In genomic region chr19:55605207-55605636, GRCh38 we compare ENCODE assay signal across 8 cellular contexts. TPM values are rescaled to one million over a fixed set of nuclear protein-coding genes. Genes with fewer than 3 reads are reported as not detected.
DNase-seq lines count a peak whose midpoint lies in the region; ATAC-seq, FAIRE-seq and TF ChIP-seq lines count a peak whose summit lies in the region.

No MANE protein-coding gene starts in this region.

- H3K9me3 ChIP-seq in pancreas (no peaks in the 10 kb centered on the region), thyroid gland (no peaks in the 10 kb centered on the region)

- peaks cover 2% of the 10 kb centered on the region for H3K36me3 Mint-ChIP-seq in activated naive CD8-positive, alpha-beta T cell

- DNase-seq in NCI-H1105 treated with DMSO at 0.1 percent for 48 hours (lab: John Stamatoyannopoulos, UW) (peak; percentile 98), SKM-1 (lab: John Stamatoyannopoulos, UW; ENCODE audit: unreplicated experiment) (peak; percentile 61), Right ventricle myocardium inferior (ENCODE audit: missing footprints) (peak; percentile 98), pancreas (peak; percentile 95 to 99 (median 97)), thyroid gland (peak; percentile 98 to 99)

- H3K27me3 Mint-ChIP-seq in activated naive CD8-positive, alpha-beta T cell: no peaks in the 10 kb centered on the region

- H3K4me3 ChIP-seq in pancreas: peak overlapping the region; percentile 71 to 89 (median 79)
- peak overlapping the region in 2 of 3 donors; percentile 66 to 95 for H3K4me3 ChIP-seq in thyroid gland (replicated peaks in 1 of 3)

- no peaks in the 10 kb centered on the region for H3K36me3 ChIP-seq in pancreas
- no peaks in the 10 kb centered on the region for H3K36me3 ChIP-seq in thyroid gland

- intact Hi-C loops in Right ventricle myocardium inferior (cut with DNase I) (loop anchor here (10.0 kb wide), 1 partner anchor 220 kb away; the partner anchor contains the start of genes RPL28 and TMEM238), pancreas (cut with DNase I) (loop anchor here in 1 of 3 donors (5.0 kb wide), 1 partner anchor 88 kb away; no protein-coding TSS in a partner anchor), thyroid gland (cut with DNase I) (loop anchor here (5.0 kb wide), 1 partner anchor 88 kb away; no protein-coding TSS in a partner anchor)

- peak overlapping the region; percentile 94 for H3K27ac Mint-ChIP-seq in activated naive CD8-positive, alpha-beta T cell

- no peaks in the 10 kb centered on the region for H3K9me3 Mint-ChIP-seq in activated naive CD8-positive, alpha-beta T cell (ENCODE audit: low read depth)

- WGBS in pancreas, 2 donors: 0% methylated on average over 29 to 43 of the region's 43 CpGs
- 1 to 2% methylated on average over 19 to 29 of the region's 43 CpGs for WGBS in thyroid gland, 2 donors

- TF ChIP-seq CTCF in pancreas (IDR thresholded peaks at IDR 0.05) (no peak), thyroid gland (IDR thresholded peaks at IDR 0.05) (no peak)

- H3K4me1 ChIP-seq in pancreas: peaks cover 0 to 20% (median 0%) of the 10 kb centered on the region in 3 donors
- H3K4me1 ChIP-seq in thyroid gland: peaks cover 19 to 27% of the 10 kb centered on the region in 2 donors

- H3K4me3 Mint-ChIP-seq in activated naive CD8-positive, alpha-beta T cell: peak overlapping the region; percentile 93

- H3K27ac ChIP-seq in pancreas: peak overlapping the region; percentile 69 to 90 (median 85)
- peak overlapping the region; percentile 92 to 94 (median 94) for H3K27ac ChIP-seq in thyroid gland

- peak; percentile 15 for TF ChIP-seq POLR2A in GM10847 (IDR thresholded peaks at IDR 0.05; ENCODE audit: extremely low read depth, insufficient read length)
- TF ChIP-seq POLR2A in thyroid gland (IDR thresholded peaks at IDR 0.05): peak in 1 of 2 donors; percentile 42

- H3K4me1 Mint-ChIP-seq in activated naive CD8-positive, alpha-beta T cell (ENCODE audit: low read depth): peaks cover 53% of the 10 kb centered on the region

- FAIRE-seq in pancreas (lab: Jason Lieb, UNC): no peak

- H3K27me3 ChIP-seq in pancreas (no peaks in the 10 kb centered on the region), thyroid gland (no peaks in the 10 kb centered on the region)

- ATAC-seq in HG02678 (IDR thresholded peaks at IDR 0.05; ENCODE audit: unreplicated experiment) (peak; percentile 76), Right ventricle myocardium inferior (peak; percentile 85), pancreas (peak; percentile 79 to 87 (median 84))

RNA-seq across cellular contexts. Expression of gene ZNF865, which starts 0.2 kb away (rescaled TPM):
- total RNA-seq in Right ventricle myocardium inferior (16.9 TPM), pancreas (1 to 10 TPM; 6.6 to 9.0 (median 7.8) TPM), thyroid gland (10 to 100 TPM in 2 of 4 donors, 1 to 10 TPM in 2; 5.5 to 12.6 (median 9.1) TPM)
- 1 to 10 TPM; 5.7 to 9.7 TPM for polyA plus RNA-seq in pancreas

RNA-seq across cellular contexts. Expression of gene ZNF524, which starts 5.1 kb away (rescaled TPM):
- 16.9 TPM for total RNA-seq in Right ventricle myocardium inferior
- total RNA-seq in pancreas: 10 to 100 TPM; 17.1 to 37.0 (median 33.1) TPM
- 10 to 100 TPM; 26.7 to 79.4 TPM for polyA plus RNA-seq in pancreas
- 10 to 100 TPM; 13.0 to 34.2 (median 28.9) TPM for total RNA-seq in thyroid gland

RNA-seq across cellular contexts. Expression of gene FIZ1, which starts 5.9 kb away (rescaled TPM):
- total RNA-seq in Right ventricle myocardium inferior (14.8 TPM), pancreas (10 to 100 TPM in 2 of 6 donors, 1 to 10 TPM in 4; 6.8 to 12.1 (median 8.9) TPM), thyroid gland (10 to 100 TPM in 3 of 4 donors, 1 to 10 TPM in 1; 9.0 to 18.5 (median 14.0) TPM)
- polyA plus RNA-seq in pancreas: 10 to 100 TPM; 12.6 TPM

RNA-seq across cellular contexts. Expression of gene ZNF784, which starts 19.1 kb away (rescaled TPM):
- 11.1 TPM for total RNA-seq in Right ventricle myocardium inferior
- 1 to 10 TPM; 3.7 to 5.8 (median 4.6) TPM for total RNA-seq in pancreas
- polyA plus RNA-seq in pancreas: 10 to 100 TPM; 10.3 to 12.9 TPM
- 10 to 100 TPM in 1 of 4 donors, 1 to 10 TPM in 3; 5.1 to 10.0 (median 8.7) TPM for total RNA-seq in thyroid gland

RNA-seq across cellular contexts. Expression of gene ZNF579, which starts 24.6 kb away (rescaled TPM):
- 13.1 TPM for total RNA-seq in Right ventricle myocardium inferior
- 10 to 100 TPM in 1 of 6 donors, 1 to 10 TPM in 5; 6.5 to 12.7 (median 9.2) TPM for total RNA-seq in pancreas
- polyA plus RNA-seq in pancreas: 10 to 100 TPM; 11.6 to 16.1 TPM
- 1 to 10 TPM; 4.0 to 7.5 (median 6.6) TPM for total RNA-seq in thyroid gland

Comparison
In these comparisons a context has a peak if more than half of its experiments do, and no peak if none do; other contexts are left out.
1. Peak in every context shown above with its lines: DNase-seq, ATAC-seq, H3K4me3 ChIP-seq and H3K27ac ChIP-seq.